Comparison of ENCODE assay signal across 17 cellular contexts in the genomic region with DNA sequence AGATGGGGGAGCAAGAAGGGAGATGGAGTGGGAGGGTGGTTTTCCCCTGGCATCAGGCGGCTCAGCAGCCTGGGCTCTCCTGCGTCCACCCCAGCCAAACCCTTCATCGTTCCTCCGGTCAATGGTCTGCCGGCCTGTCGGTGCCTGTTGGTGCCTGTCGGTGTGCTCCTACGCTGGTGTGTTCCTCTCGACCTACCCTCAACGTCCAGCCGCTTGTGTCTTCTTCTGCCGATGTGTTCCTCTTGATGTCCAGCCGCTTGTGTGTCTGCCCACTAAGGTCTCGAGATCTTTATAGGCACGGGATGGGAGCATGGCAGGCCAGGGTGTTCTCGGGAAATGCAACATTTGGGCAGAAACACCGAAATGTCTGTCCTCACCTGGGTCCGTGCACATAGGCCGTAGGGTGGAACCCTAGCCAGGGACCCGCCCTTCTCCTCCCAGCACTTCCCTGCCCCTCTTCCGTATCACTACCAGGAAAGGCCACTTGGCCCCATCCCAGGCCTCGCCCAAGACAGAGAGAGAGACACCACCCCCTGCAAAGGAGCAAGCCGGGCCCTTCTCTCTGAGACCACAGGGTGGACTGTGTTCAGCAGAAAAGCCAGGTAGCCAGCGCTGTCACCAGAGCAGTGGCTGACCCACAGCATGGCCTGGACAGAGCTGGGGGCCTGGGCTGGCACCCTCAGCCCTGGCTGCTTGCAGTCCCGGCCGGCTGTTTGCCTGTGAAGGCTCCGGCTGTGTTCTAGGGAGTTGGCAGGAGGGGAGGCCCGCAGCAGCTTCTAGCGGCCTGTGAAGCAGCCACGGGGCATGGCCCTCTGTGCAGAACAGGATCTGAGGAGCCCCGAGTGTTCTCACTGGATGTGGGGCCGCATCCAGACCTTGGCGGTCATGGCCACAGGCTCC.
DNase-seq lines count a peak whose midpoint lies in the region; ATAC-seq and TF ChIP-seq lines count a peak whose summit lies in the region.
"Had no signal": no experiment of that assay in that cellular context is flagged by ENCODE, and none has a peak within 500 bp of the region (broad histone marks: within the 10 kb centered on the region; RNA-seq: fewer than 3 reads in every experiment).

No MANE protein-coding gene starts in this region.

- no peak overlapping the region for H3K27ac Mint-ChIP-seq in WTC11
- peak overlapping the region in 1 of 7 donors; percentile 32 for H3K27ac Mint-ChIP-seq in CD4-positive, alpha-beta memory T cell
- H3K27ac Mint-ChIP-seq: activated T-helper 17 cell treated with anti-CD3 and anti-CD28 coated beads, Interleukin-2, amount 50 U/mL, for 72 hours had no signal

- peaks cover 25% of the 10 kb centered on the region for H3K9me3 Mint-ChIP-seq in WTC11
- H3K9me3 Mint-ChIP-seq in CD4-positive, alpha-beta memory T cell, result peaks cover 0 to 4% (median 0%) of the 10 kb centered on the region in 8 donors
- H3K9me3 Mint-ChIP-seq: activated T-helper 17 cell treated with anti-CD3 and anti-CD28 coated beads, Interleukin-2, amount 50 U/mL, for 72 hours had no signal

- peaks cover 2% of the 10 kb centered on the region; the same call in 1 of the 2 replicates for H3K36me3 Mint-ChIP-seq in WTC11
- peaks cover 4 to 7% of the 10 kb centered on the region in 2 donors for H3K36me3 Mint-ChIP-seq in CD4-positive, alpha-beta memory T cell

- peak overlapping the region; percentile 91 for H2AK5ac ChIP-seq in neuronal stem cell (ENCODE audit: low read depth, low read length)

- H3K4me2 ChIP-seq in DND-41 (ENCODE audit: insufficient read depth, low read length) (no peak overlapping the region), neuronal stem cell (ENCODE audit: insufficient read depth, low read length, poor library complexity, severe bottlenecking) (no peak overlapping the region)

- H2BK12ac ChIP-seq in neuronal stem cell (ENCODE audit: low read length), result peak overlapping the region; percentile 91

- H4K91ac ChIP-seq in neuronal stem cell (ENCODE audit: low read depth, low read length, poor library complexity), result no peak overlapping the region

- no peaks in the 10 kb centered on the region for H4K20me1 ChIP-seq in DND-41 (ENCODE audit: insufficient read depth, low read length)

- no peak overlapping the region for H3K27ac ChIP-seq in DND-41 (ENCODE audit: low read length)
- H3K27ac ChIP-seq in neuronal stem cell (replicated peaks; ENCODE audit: low read length), result no peak overlapping the region
- H3K27ac ChIP-seq in CD4-positive, alpha-beta memory T cell (ENCODE audit: low read depth, low read length), result no peak overlapping the region
- H3K27ac ChIP-seq in brain microvascular endothelial cell, result no peak overlapping the region
- H3K27ac ChIP-seq: VCaP had no signal

- no peak overlapping the region for H2BK15ac ChIP-seq in neuronal stem cell (ENCODE audit: low read length)

- H3K79me1 ChIP-seq in neuronal stem cell (ENCODE audit: low read depth, low read length), result no peaks in the 10 kb centered on the region

- no peak overlapping the region for H3K4ac ChIP-seq in neuronal stem cell (ENCODE audit: low read length)

- H2BK5ac ChIP-seq in neuronal stem cell (ENCODE audit: low read length), result peak overlapping the region; percentile 29

- no peak overlapping the region for H3K4me3 Mint-ChIP-seq in WTC11
- no peak overlapping the region for H3K4me3 Mint-ChIP-seq in CD4-positive, alpha-beta memory T cell
- H3K4me3 Mint-ChIP-seq: activated T-helper 17 cell treated with anti-CD3 and anti-CD28 coated beads, Interleukin-2, amount 50 U/mL, for 72 hours had no signal

- no peak overlapping the region for H3K4me3 ChIP-seq in DND-41 (ENCODE audit: low read depth in 1 of 2, low read length in 2 of 2)
- no peak overlapping the region for H3K4me3 ChIP-seq in neuronal stem cell (ENCODE audit: low read length in 2 of 2)
- no peak overlapping the region for H3K4me3 ChIP-seq in CD4-positive, alpha-beta memory T cell (ENCODE audit: low read length in 2 of 2)
- no peak overlapping the region for H3K4me3 ChIP-seq in brain microvascular endothelial cell (ENCODE audit: low read depth, low read length)

- in situ Hi-C loops in brain microvascular endothelial cell (cut with HindIII; ENCODE audit: low pct_ligation_motif_present, low sequenced_read_pairs), result no loop called here

- no CpG with 5 or more reads among the region's 33 CpGs for WGBS in neuronal stem cell (ENCODE audit: extremely low coverage in 2 of 2, insufficient read length in 2 of 2, insufficient replicate concordance in 1 of 2), 2 donors

- no peak overlapping the region for H4K8ac ChIP-seq in neuronal stem cell (ENCODE audit: low read depth, low read length)

- ATAC-seq in DND-41 (ENCODE audit: insufficient read depth, low read depth), result no peak
- no peak for ATAC-seq in WTC11
- ATAC-seq in GM18520 (IDR thresholded peaks at IDR 0.05; ENCODE audit: unreplicated experiment), result no peak
- ATAC-seq: activated T-helper 17 cell treated with anti-CD3 and anti-CD28 coated beads, Interleukin-2, amount 50 U/mL, for 72 hours had no signal

- H3K9me3 ChIP-seq in DND-41 (ENCODE audit: insufficient read depth, low read length, severe bottlenecking) (no peaks in the 10 kb centered on the region), neuronal stem cell (replicated peaks in 1 of 2; ENCODE audit: control insufficient read depth in 2 of 2, insufficient read depth in 1 of 2, low read depth in 1 of 2, low read length in 2 of 2) (peaks cover 0 to 5% of the 10 kb centered on the region in 2 donors)
- no peaks in the 10 kb centered on the region for H3K9me3 ChIP-seq in CD4-positive, alpha-beta memory T cell (ENCODE audit: control insufficient read depth in 1 of 2, low read length in 2 of 2)

- no peak overlapping the region for H3K14ac ChIP-seq in neuronal stem cell (ENCODE audit: low read length)

- no peaks in the 10 kb centered on the region for H3K4me1 Mint-ChIP-seq in WTC11
- no peaks in the 10 kb centered on the region for H3K4me1 Mint-ChIP-seq in CD4-positive, alpha-beta memory T cell
- H3K4me1 Mint-ChIP-seq: activated T-helper 17 cell treated with anti-CD3 and anti-CD28 coated beads, Interleukin-2, amount 50 U/mL, for 72 hours had no signal

- POLR2A ChIA-PET in WTC11 (lab: Charles Lee), result no interaction called here
- POLR2A ChIA-PET in CD4-positive, alpha-beta memory T cell (lab: Charles Lee; ENCODE audit: partially characterized antibody), result no interaction called here

- peaks cover 84% of the 10 kb centered on the region for H3K27me3 Mint-ChIP-seq in WTC11 (ENCODE audit: low read depth)
- H3K27me3 Mint-ChIP-seq in CD4-positive, alpha-beta memory T cell, result no peaks in the 10 kb centered on the region
- H3K27me3 Mint-ChIP-seq: activated T-helper 17 cell treated with anti-CD3 and anti-CD28 coated beads, Interleukin-2, amount 50 U/mL, for 72 hours had no signal

- no peaks in the 10 kb centered on the region for H3K79me2 ChIP-seq in DND-41 (ENCODE audit: insufficient read depth, low read length)

- H3K4me1 ChIP-seq in DND-41 (ENCODE audit: insufficient read depth, low read length), result no peaks in the 10 kb centered on the region
- no peaks in the 10 kb centered on the region for H3K4me1 ChIP-seq in neuronal stem cell (ENCODE audit: control insufficient read depth in 2 of 2, insufficient read depth in 1 of 2, low read depth in 1 of 2, low read length in 2 of 2)
- no peaks in the 10 kb centered on the region for H3K4me1 ChIP-seq in CD4-positive, alpha-beta memory T cell (ENCODE audit: insufficient read depth, low read length)

- H3K36me3 ChIP-seq in DND-41 (ENCODE audit: insufficient read depth, low read length) (no peaks in the 10 kb centered on the region), neuronal stem cell (replicated peaks in 1 of 2; ENCODE audit: control insufficient read depth in 2 of 2, insufficient read depth in 2 of 2, low read length in 2 of 2) (peaks cover 0 to 1% of the 10 kb centered on the region in 2 donors), brain microvascular endothelial cell (replicated peaks) (no peaks in the 10 kb centered on the region)
- no peaks in the 10 kb centered on the region for H3K36me3 ChIP-seq in CD4-positive, alpha-beta memory T cell (ENCODE audit: insufficient read depth, low read length)

- H3K27me3 ChIP-seq in DND-41 (ENCODE audit: insufficient read depth, low read length, poor library complexity) (no peaks in the 10 kb centered on the region), neuronal stem cell (ENCODE audit: control insufficient read depth in 3 of 3, insufficient read depth in 3 of 3, low read depth in 1 of 3, low read length in 3 of 3) (no peaks in the 10 kb centered on the region), brain microvascular endothelial cell (replicated peaks) (no peaks in the 10 kb centered on the region)
- H3K27me3 ChIP-seq in CD4-positive, alpha-beta memory T cell (ENCODE audit: insufficient read depth, low read length), result no peaks in the 10 kb centered on the region

- TF ChIP-seq CTCF in DND-41 (IDR thresholded peaks at IDR 0.05; ENCODE audit: borderline replicate concordance, extremely low read depth, low read length, poor library complexity, severe bottlenecking) (no peak), WTC11 (IDR thresholded peaks at IDR 0.05) (no peak), brain microvascular endothelial cell (IDR thresholded peaks at IDR 0.05; ENCODE audit: low read depth, low read length, missing control alignments) (no peak)

- H2BK120ac ChIP-seq in neuronal stem cell (ENCODE audit: low read depth, low read length), result no peak overlapping the region

- H3K23ac ChIP-seq in neuronal stem cell (ENCODE audit: low read depth, low read length, poor library complexity), result peak overlapping the region; percentile 13

- peak; percentile 1 for DNase-seq in DND-41
- DNase-seq in WTC11 (ENCODE audit: low spot score), result peak; percentile 9
- peak; percentile 66 for DNase-seq in cardiac septum (ENCODE audit: low spot score)
- no peak for DNase-seq in neuronal stem cell (ENCODE audit: low spot score)
- DNase-seq in CD4-positive, alpha-beta memory T cell, result no peak
- no peak for DNase-seq in NK-92 treated with Interleukin-12 subunit alpha and Interleukin-12 subunit beta, amount 100 ng/mL, for 24 hours (lab: John Stamatoyannopoulos, UW)
- no peak for DNase-seq in brain microvascular endothelial cell
- DNase-seq: AML-193, DMS153, hippocampal formation, KBM-7, mammary epithelial cell, NCI-H1417, NCI-H2227 treated with DMSO at 0.1 percent for 48 hours had no signal

- CTCF ChIA-PET in WTC11 (lab: Charles Lee), result interaction anchor here (2.4 kb wide), 1 partner anchor 131 kb away, joined by 7 read pairs; no protein-coding TSS in a partner anchor
- CTCF ChIA-PET in CD4-positive, alpha-beta memory T cell (lab: Charles Lee; ENCODE audit: partially characterized antibody), result no interaction called here

- H3K9ac ChIP-seq in DND-41 (ENCODE audit: low read depth, low read length), result no peak overlapping the region
- H3K9ac ChIP-seq in neuronal stem cell (ENCODE audit: low read depth, low read length, poor library complexity), result no peak overlapping the region

- peak overlapping the region; percentile 74 for H3K18ac ChIP-seq in neuronal stem cell (ENCODE audit: low read length)

- intact Hi-C loops in cardiac septum (cut with DNase I), result no loop called here
- intact Hi-C loops in CD4-positive, alpha-beta memory T cell (cut with micrococcal nuclease), result no loop called here

- H2AFZ ChIP-seq in DND-41 (ENCODE audit: low read depth, low read length) (no peak overlapping the region), neuronal stem cell (ENCODE audit: low read length) (no peak overlapping the region)

TF ChIP-seq in WTC11, 78 proteins besides CTCF, POLR2A, EP300 and RAD21:
- TF ChIP-seq ZNF416 (CRISPR knock-in tag; IDR thresholded peaks at IDR 0.05), result no peak
- TF ChIP-seq MXD4 (CRISPR knock-in tag; IDR thresholded peaks at IDR 0.05; ENCODE audit: borderline replicate concordance), result no peak
TF ChIP-seq in WTC11: peak in this region for 0.

Comparison
In these comparisons a context has a peak if more than half of its experiments do, and no peak if none do; other contexts are left out.
1. DNase-seq: peak in DND-41 (single experiment), WTC11 (single experiment) and cardiac septum (single experiment); none in neuronal stem cell (single experiment), CD4-positive, alpha-beta memory T cell (0 of 5), NK-92 treated with Interleukin-12 subunit alpha and Interleukin-12 subunit beta, amount 100 ng/mL, for 24 hours (single experiment) and brain microvascular endothelial cell (single experiment).